In genomic region chr20:21684671-21685070, GRCh38 we compare ENCODE assay signal across 1 cellular context.
TF ChIP-seq lines count a peak whose summit lies in the region.

No MANE protein-coding gene starts in this region.

TF ChIP-seq in WTC11, 78 proteins besides CTCF, POLR2A, EP300 and RAD21:
- TF ChIP-seq PRRX2 (CRISPR knock-in tag; IDR thresholded peaks at IDR 0.05) (no peak), ATF3 (CRISPR knock-in tag; conservative IDR thresholded peaks at IDR 0.05) (no peak), FOXP1 (CRISPR knock-in tag; IDR thresholded peaks at IDR 0.05; ENCODE audit: borderline replicate concordance) (no peak), MYBL2 (CRISPR knock-in tag; IDR thresholded peaks at IDR 0.05) (no peak), ATF6 (CRISPR knock-in tag; IDR thresholded peaks at IDR 0.05) (no peak), CBFB (CRISPR knock-in tag; IDR thresholded peaks at IDR 0.05; ENCODE audit: low read depth) (no peak), JUN (CRISPR knock-in tag; IDR thresholded peaks at IDR 0.05) (no peak), AFF4 (CRISPR knock-in tag; IDR thresholded peaks at IDR 0.05; ENCODE audit: borderline replicate concordance) (no peak), E2F1 (CRISPR knock-in tag; IDR thresholded peaks at IDR 0.05) (no peak), ATF2 (CRISPR knock-in tag; IDR thresholded peaks at IDR 0.05; ENCODE audit: borderline replicate concordance, low read depth) (no peak), ZNF317 (CRISPR knock-in tag; IDR thresholded peaks at IDR 0.05; ENCODE audit: borderline replicate concordance, low read depth) (no peak), IRF1 (CRISPR knock-in tag; IDR thresholded peaks at IDR 0.05) (no peak), GABPB1 (CRISPR knock-in tag; IDR thresholded peaks at IDR 0.05) (no peak), SMAD3 (CRISPR knock-in tag; IDR thresholded peaks at IDR 0.05; ENCODE audit: borderline replicate concordance) (no peak), USF2 (CRISPR knock-in tag; IDR thresholded peaks at IDR 0.05) (no peak), ARID4B (CRISPR knock-in tag; IDR thresholded peaks at IDR 0.05; ENCODE audit: borderline replicate concordance) (no peak), PRDM15 (CRISPR knock-in tag; IDR thresholded peaks at IDR 0.05) (no peak), NFYB (CRISPR knock-in tag; conservative IDR thresholded peaks at IDR 0.05; ENCODE audit: low read depth) (no peak)
